Comparison of ENCODE assay signal across 34 cellular contexts in genomic region chr10:128964100-128964403, GRCh38.
DNase-seq lines count a peak whose midpoint lies in the region; ATAC-seq, FAIRE-seq and TF ChIP-seq lines count a peak whose summit lies in the region.
"Had no signal": no experiment of that assay in that cellular context is flagged by ENCODE, and none has a peak within 500 bp of the region (broad histone marks: within the 10 kb centered on the region; RNA-seq: fewer than 3 reads in every experiment).

No MANE protein-coding gene starts in this region.

- H4K91ac ChIP-seq in H1 (replicated peaks; ENCODE audit: insufficient read length, low read length) (no peak overlapping the region), neuronal stem cell (ENCODE audit: low read depth, low read length, poor library complexity) (no peak overlapping the region)

- CTCF ChIA-PET in H1 (lab: Charles Lee; ENCODE audit: partially characterized antibody): no interaction called here

- no peak for FAIRE-seq in H1 (lab: Jason Lieb, UNC)
- FAIRE-seq: A204.1, A549, D721Med had no signal

- H3K23ac ChIP-seq in H1 (ENCODE audit: insufficient read length) (no peak overlapping the region), neuronal stem cell (ENCODE audit: low read depth, low read length, poor library complexity) (no peak overlapping the region)

- H2AFZ ChIP-seq in H1 (ENCODE audit: low read length) (no peak overlapping the region), neuronal stem cell (ENCODE audit: low read length) (no peak overlapping the region)

- H2BK20ac ChIP-seq in H1 (ENCODE audit: low read length): no peak overlapping the region

- TF ChIP-seq CTCF in H1 (IDR thresholded peaks at IDR 0.05; ENCODE audit: control extremely low read depth in 1 of 3, insufficient read depth in 1 of 3, low read depth in 1 of 3, low read length in 3 of 3) (no peak), sigmoid colon (IDR thresholded peaks at IDR 0.05) (no peak), prostate gland (IDR thresholded peaks at IDR 0.05) (no peak)

- H3K79me1 ChIP-seq in H1 (ENCODE audit: low read depth, low read length) (no peaks in the 10 kb centered on the region), neuronal stem cell (ENCODE audit: low read depth, low read length) (no peaks in the 10 kb centered on the region)

- no peaks in the 10 kb centered on the region for H3K23me2 ChIP-seq in H1 (ENCODE audit: low read depth, low read length)

- POLR2A ChIA-PET in H1 (lab: Charles Lee; ENCODE audit: partially characterized antibody): no interaction called here

- H2BK15ac ChIP-seq in H1 (ENCODE audit: low read length) (no peak overlapping the region), neuronal stem cell (ENCODE audit: low read length) (no peak overlapping the region)

- H2BK120ac ChIP-seq in H1 (replicated peaks; ENCODE audit: low read depth, low read length) (no peak overlapping the region), neuronal stem cell (ENCODE audit: low read depth, low read length) (no peak overlapping the region)

- H3K36me3 ChIP-seq in H1 (ENCODE audit: control insufficient read depth in 2 of 4, insufficient read depth in 4 of 4, low read length in 3 of 4) (no peaks in the 10 kb centered on the region), neuronal stem cell (replicated peaks in 1 of 2; ENCODE audit: control insufficient read depth in 2 of 2, insufficient read depth in 2 of 2, low read length in 2 of 2) (no peaks in the 10 kb centered on the region), sigmoid colon (no peaks in the 10 kb centered on the region), prostate gland (no peaks in the 10 kb centered on the region)
- H3K36me3 ChIP-seq: BE2C; BLaER1; BLaER1 treated with 17β-estradiol and CSF1 and Interleukin-3, amounts not matched to agents 10 nM and 100 nM had no signal

- H4K8ac ChIP-seq in H1 (ENCODE audit: extremely low read depth, insufficient read depth, low read length): peak overlapping the region; percentile 74; the same call in 1 of the 2 replicates
- H4K8ac ChIP-seq in neuronal stem cell (ENCODE audit: low read depth, low read length): no peak overlapping the region

- H2AK5ac ChIP-seq in H1 (ENCODE audit: low read depth, low read length): no peak overlapping the region
- no peak overlapping the region for H2AK5ac ChIP-seq in neuronal stem cell (ENCODE audit: low read depth, low read length)

- H3K4me2 ChIP-seq in H1 (ENCODE audit: insufficient read depth in 1 of 2, low read depth in 2 of 2, low read length in 2 of 2) (no peak overlapping the region), neuronal stem cell (ENCODE audit: insufficient read depth, low read length, poor library complexity, severe bottlenecking) (no peak overlapping the region)
- H3K4me2 ChIP-seq: A549; BLaER1; BLaER1 treated with 17β-estradiol and CSF1 and Interleukin-3, amounts not matched to agents 10 nM and 100 nM had no signal

- H3K56ac ChIP-seq in H1 (replicated peaks; ENCODE audit: insufficient read length, low read depth, low read length): no peak overlapping the region

- TF ChIP-seq POLR2A in H1 (IDR thresholded peaks at IDR 0.05; ENCODE audit: control extremely low read depth in 1 of 2, low read depth in 2 of 2, low read length in 2 of 2) (no peak), sigmoid colon (IDR thresholded peaks at IDR 0.05) (no peak), prostate gland (IDR thresholded peaks at IDR 0.05) (no peak)

- intact Hi-C loops in cardiac septum (cut with DNase I) (no loop called here), left ventricle myocardium superior (cut with micrococcal nuclease) (no loop called here), sigmoid colon (cut with DNase I) (no loop called here), prostate gland (cut with DNase I) (no loop called here)

- H3K4ac ChIP-seq in H1 (replicated peaks; ENCODE audit: insufficient read length, low read depth, low read length) (no peak overlapping the region), neuronal stem cell (ENCODE audit: low read length) (no peak overlapping the region)

- H3K9ac ChIP-seq in H1 (replicated peaks in 1 of 4; ENCODE audit: extremely low read depth in 1 of 4, low read depth in 3 of 4, low read length in 3 of 4) (no peak overlapping the region), neuronal stem cell (ENCODE audit: low read depth, low read length, poor library complexity) (peak overlapping the region; percentile 5)
- H3K9ac ChIP-seq: BLaER1; BLaER1 treated with 17β-estradiol and CSF1 and Interleukin-3, amounts not matched to agents 10 nM and 100 nM had no signal

- H4K5ac ChIP-seq in H1 (ENCODE audit: insufficient read length, low read depth, low read length): no peak overlapping the region

- TF ChIP-seq EP300 in H1 (IDR thresholded peaks at IDR 0.05; ENCODE audit: borderline replicate concordance in 1 of 2, low read depth in 2 of 2, low read length in 2 of 2) (no peak), sigmoid colon (IDR thresholded peaks at IDR 0.05) (no peak)

- no peaks in the 10 kb centered on the region for H3K79me2 ChIP-seq in H1 (ENCODE audit: control insufficient read depth in 1 of 2, insufficient read depth in 2 of 2, low read length in 2 of 2)

- peak; percentile 50 for DNase-seq in cardiac septum (ENCODE audit: low spot score)
- no peak for DNase-seq in left ventricle myocardium superior
- no peak for DNase-seq in H1 (ENCODE audit: low read depth in 1 of 2, low spot score in 2 of 2)
- no peak for DNase-seq in neuronal stem cell (ENCODE audit: low spot score)
- DNase-seq in sigmoid colon: peak; percentile 34
- DNase-seq in prostate gland (ENCODE audit: low spot score): no peak
- DNase-seq in NCI-H510A (lab: John Stamatoyannopoulos, UW): no peak
- DNase-seq: 8988T; ACHN; AML-193; BE2C; Caco-2; Calu3; CD4-positive, alpha-beta memory T cell; CD4-positive, alpha-beta T cell; CD4-positive, CD25-positive, alpha-beta regulatory T cell; CD8-positive, alpha-beta memory T cell; CD8-positive, alpha-beta T cell; COR-L47; DMS 273 treated with DMSO at 0.1 percent for 48 hours; DMS153; DMS53; DMS79; DMS79 treated with DMSO at 0.1 percent for 48 hours; DND-41; EL had no signal

- no peak overlapping the region for H2BK12ac ChIP-seq in H1 (ENCODE audit: low read depth, low read length)
- H2BK12ac ChIP-seq in neuronal stem cell (ENCODE audit: low read length): no peak overlapping the region

- ATAC-seq in left ventricle myocardium superior (no peak), HG03039 (IDR thresholded peaks at IDR 0.05; ENCODE audit: unreplicated experiment) (no peak)
- ATAC-seq: A549; CD8-positive, alpha-beta T cell had no signal

- TF ChIP-seq RAD21 in H1 (IDR thresholded peaks at IDR 0.05 in 1 of 2, conservative IDR thresholded peaks at IDR 0.05 in 1 of 2; ENCODE audit: low read depth in 2 of 2, low read length in 2 of 2): no peak

- no peaks in the 10 kb centered on the region for H3K9me3 ChIP-seq in H1 (ENCODE audit: insufficient read depth in 2 of 2, low read depth in 1 of 2, low read length in 1 of 2)
- H3K9me3 ChIP-seq in neuronal stem cell (replicated peaks in 1 of 2; ENCODE audit: control insufficient read depth in 2 of 2, insufficient read depth in 1 of 2, low read depth in 1 of 2, low read length in 2 of 2): no peaks in the 10 kb centered on the region
- no peaks in the 10 kb centered on the region for H3K9me3 ChIP-seq in sigmoid colon
- H3K9me3 ChIP-seq in prostate gland: no peaks in the 10 kb centered on the region
- H3K9me3 ChIP-seq: A549, BE2C, Caco-2 had no signal

- no peak overlapping the region for H3K27ac ChIP-seq in H1 (ENCODE audit: low read depth, low read length)
- H3K27ac ChIP-seq in neuronal stem cell (replicated peaks; ENCODE audit: low read length): no peak overlapping the region
- H3K27ac ChIP-seq in sigmoid colon: no peak overlapping the region
- H3K27ac ChIP-seq in prostate gland: no peak overlapping the region
- H3K27ac ChIP-seq: 22Rv1; A549; BLaER1; BLaER1 treated with 17β-estradiol and CSF1 and Interleukin-3, amounts not matched to agents 10 nM and 100 nM; C4-2B had no signal

- no peaks in the 10 kb centered on the region for H4K20me1 ChIP-seq in H1 (replicated peaks in 1 of 2; ENCODE audit: control insufficient read depth in 1 of 2, insufficient read depth in 2 of 2, low read length in 2 of 2)
- H4K20me1 ChIP-seq: BLaER1 had no signal

- H3K27me3 ChIP-seq in H1 (replicated peaks in 1 of 4; ENCODE audit: control insufficient read depth in 3 of 4, extremely low read depth in 1 of 4, insufficient read depth in 3 of 4, low read length in 3 of 4): no peaks in the 10 kb centered on the region
- no peaks in the 10 kb centered on the region for H3K27me3 ChIP-seq in neuronal stem cell (ENCODE audit: control insufficient read depth in 3 of 3, insufficient read depth in 3 of 3, low read depth in 1 of 3, low read length in 3 of 3)
- no peaks in the 10 kb centered on the region for H3K27me3 ChIP-seq in sigmoid colon
- no peaks in the 10 kb centered on the region for H3K27me3 ChIP-seq in prostate gland (replicated peaks; ENCODE audit: insufficient read depth)
- H3K27me3 ChIP-seq: BE2C, BLaER1 had no signal

- WGBS in H1 (ENCODE audit: extremely low coverage in 1 of 2, insufficient coverage in 1 of 2, insufficient read length in 1 of 2, insufficient replicate concordance in 2 of 2, low coverage in 1 of 2, low lambda C conversion rate in 2 of 2, missing lambda C conversion rate in 1 of 2), 2 experiments: 64% methylated on average over 3 of the region's 3 CpGs; no CpG with 5 or more reads in 1 of the 2 experiments
- no CpG with 5 or more reads among the region's 3 CpGs for WGBS in neuronal stem cell (ENCODE audit: extremely low coverage in 2 of 2, insufficient read length in 2 of 2, insufficient replicate concordance in 1 of 2), 2 donors
- WGBS in sigmoid colon, 2 donors: 50 to 61% methylated on average over 3 of the region's 3 CpGs
- WGBS in prostate gland: 62% methylated on average over 3 of the region's 3 CpGs

- no peak overlapping the region for H3K4me3 ChIP-seq in H1 (ENCODE audit: extremely low read depth in 1 of 4, insufficient read depth in 2 of 4, low read depth in 3 of 4, low read length in 4 of 4)
- H3K4me3 ChIP-seq in neuronal stem cell (ENCODE audit: low read length in 2 of 2): no peak overlapping the region
- no peak overlapping the region for H3K4me3 ChIP-seq in sigmoid colon
- no peak overlapping the region for H3K4me3 ChIP-seq in prostate gland
- H3K4me3 ChIP-seq: A549; BLaER1; BLaER1 treated with 17β-estradiol and CSF1 and Interleukin-3, amounts not matched to agents 10 nM and 100 nM had no signal

- H3K4me1 ChIP-seq in H1 (replicated peaks in 1 of 4; ENCODE audit: control insufficient read depth in 3 of 4, insufficient read depth in 4 of 4, low read length in 3 of 4) (no peaks in the 10 kb centered on the region; a peak in 1 of 7 replicates), neuronal stem cell (ENCODE audit: control insufficient read depth in 2 of 2, insufficient read depth in 1 of 2, low read depth in 1 of 2, low read length in 2 of 2) (no peaks in the 10 kb centered on the region), sigmoid colon (no peaks in the 10 kb centered on the region), prostate gland (replicated peaks) (no peaks in the 10 kb centered on the region)
- H3K4me1 ChIP-seq: A549, BE2C, BLaER1, Caco-2 had no signal

- no peak overlapping the region for H3K14ac ChIP-seq in H1 (ENCODE audit: insufficient read length)
- H3K14ac ChIP-seq in neuronal stem cell (ENCODE audit: low read length): no peak overlapping the region

- no peak overlapping the region for H2BK5ac ChIP-seq in H1 (ENCODE audit: low read depth, low read length)
- no peak overlapping the region for H2BK5ac ChIP-seq in neuronal stem cell (ENCODE audit: low read length)

- H3K18ac ChIP-seq in H1 (ENCODE audit: extremely low read depth, low read length) (no peak overlapping the region), neuronal stem cell (ENCODE audit: low read length) (no peak overlapping the region)

Comparison
In these comparisons a context has a peak if more than half of its experiments do, and no peak if none do; other contexts are left out.
1. DNase-seq: peak in cardiac septum (single experiment) and sigmoid colon (single experiment); none in left ventricle myocardium superior (single experiment), H1 (0 of 2), neuronal stem cell (single experiment), prostate gland (single experiment) and NCI-H510A (single experiment).